ENCODE assay signal across 1 cellular context in the genomic region with DNA sequence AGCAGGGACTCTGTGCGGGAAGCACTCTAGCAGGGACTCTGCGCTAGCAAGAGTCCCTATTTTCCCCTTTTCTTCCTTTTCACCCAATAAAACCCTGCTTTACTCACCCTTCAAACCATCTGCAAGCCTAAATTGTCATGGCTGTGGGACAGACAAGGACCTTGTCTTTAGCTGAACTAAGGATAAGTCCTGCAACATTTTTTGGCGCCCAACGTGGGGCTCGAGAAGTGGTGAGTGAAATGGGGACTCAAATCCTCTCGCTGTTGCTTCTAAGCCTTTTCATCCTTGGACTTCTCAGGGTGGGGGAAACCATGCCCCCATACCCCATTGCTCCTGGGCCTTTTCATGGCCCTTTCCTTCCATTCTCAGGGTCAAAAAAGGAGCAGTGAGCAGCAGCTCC.
TF ChIP-seq lines count a peak whose summit lies in the region.

No MANE protein-coding gene starts in this region.

TF ChIP-seq in WTC11, 78 proteins besides CTCF, POLR2A, EP300 and RAD21 (continued from another document):
- TF ChIP-seq, protein P1, sequence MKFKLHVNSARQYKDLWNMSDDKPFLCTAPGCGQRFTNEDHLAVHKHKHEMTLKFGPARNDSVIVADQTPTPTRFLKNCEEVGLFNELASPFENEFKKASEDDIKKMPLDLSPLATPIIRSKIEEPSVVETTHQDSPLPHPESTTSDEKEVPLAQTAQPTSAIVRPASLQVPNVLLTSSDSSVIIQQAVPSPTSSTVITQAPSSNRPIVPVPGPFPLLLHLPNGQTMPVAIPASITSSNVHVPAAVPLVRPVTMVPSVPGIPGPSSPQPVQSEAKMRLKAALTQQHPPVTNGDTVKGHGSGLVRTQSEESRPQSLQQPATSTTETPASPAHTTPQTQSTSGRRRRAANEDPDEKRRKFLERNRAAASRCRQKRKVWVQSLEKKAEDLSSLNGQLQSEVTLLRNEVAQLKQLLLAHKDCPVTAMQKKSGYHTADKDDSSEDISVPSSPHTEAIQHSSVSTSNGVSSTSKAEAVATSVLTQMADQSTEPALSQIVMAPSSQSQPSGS (CRISPR knock-in tag; IDR thresholded peaks at IDR 0.05; ENCODE audit: borderline replicate concordance, low read depth), result no peak
- TF ChIP-seq CREB1 (CRISPR knock-in tag; IDR thresholded peaks at IDR 0.05) (no peak), KAT7 (CRISPR knock-in tag; IDR thresholded peaks at IDR 0.05; ENCODE audit: borderline replicate concordance) (no peak), TEAD4 (CRISPR knock-in tag; IDR thresholded peaks at IDR 0.05) (no peak), ZNF512 (CRISPR knock-in tag; IDR thresholded peaks at IDR 0.05; ENCODE audit: borderline replicate concordance) (no peak), AFF4 (CRISPR knock-in tag; IDR thresholded peaks at IDR 0.05; ENCODE audit: borderline replicate concordance) (no peak), JUN (CRISPR knock-in tag; IDR thresholded peaks at IDR 0.05) (no peak)
